In the genomic region with DNA sequence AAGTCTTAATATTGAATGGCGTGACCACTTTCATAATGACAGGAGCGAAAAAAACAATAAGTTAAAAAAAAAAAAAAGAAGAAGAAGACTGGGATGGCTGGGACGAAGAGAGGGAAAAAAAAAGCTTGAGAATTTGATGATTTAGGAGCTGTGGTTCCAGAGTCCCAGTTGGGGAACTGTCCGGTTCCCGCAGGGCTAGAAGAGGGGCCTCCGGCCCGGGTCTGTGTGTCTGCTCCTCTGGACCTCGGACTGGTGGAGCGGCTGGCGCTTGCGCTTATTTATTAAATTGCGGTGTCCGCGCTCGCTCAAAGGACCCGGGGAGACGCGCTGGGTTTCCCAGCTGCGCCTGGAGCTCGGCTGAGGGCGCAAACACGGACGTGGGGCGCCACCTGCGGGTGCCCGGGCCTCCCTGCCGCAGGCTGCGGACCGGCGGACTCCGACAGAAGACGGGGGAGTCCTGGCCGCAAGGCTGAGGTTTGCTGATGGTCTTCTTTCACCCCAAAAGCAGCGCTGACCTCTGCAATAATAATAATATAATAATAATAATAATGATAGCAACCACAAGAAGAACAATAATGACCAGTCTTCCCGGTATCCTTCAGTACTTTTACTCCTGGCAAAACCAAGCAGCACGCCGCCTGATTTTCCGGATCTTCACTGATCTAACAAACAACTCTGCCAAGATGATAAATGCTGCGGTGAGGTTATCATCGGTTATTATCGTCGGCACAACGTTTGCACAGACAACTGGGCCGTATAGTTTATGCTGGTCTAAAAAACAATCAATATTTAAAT, we compare ENCODE assay signal across 7 cellular contexts. TPM values are rescaled to one million over a fixed set of nuclear protein-coding genes. Genes with fewer than 3 reads are reported as not detected.
A peak's percentile ranks its signal among the peaks of the same experiment; 100 is the strongest.
DNase-seq lines count a peak whose midpoint lies in the region; ATAC-seq and TF ChIP-seq lines count a peak whose summit lies in the region.

A gene (minus strand): TSS at position 251 of the 795 bp plus-strand sequence. CDS start 2,182 bp downstream, outside the sequence.

- no peaks in the 10 kb centered on the region for H3K4me1 ChIP-seq in HUES64 (ENCODE audit: insufficient read depth, low read length)
- H3K4me1 ChIP-seq in lower lobe of right lung, result no peaks in the 10 kb centered on the region

- no peaks in the 10 kb centered on the region for H3K36me3 ChIP-seq in HUES64 (ENCODE audit: insufficient read depth, low read length)
- H3K36me3 ChIP-seq in lower lobe of right lung, result no peaks in the 10 kb centered on the region

- peak; percentile 89 for ATAC-seq in GM21529 (IDR thresholded peaks at IDR 0.05; ENCODE audit: unreplicated experiment)
- ATAC-seq in lower lobe of right lung, result peak; percentile 65 to 78

- peaks cover 64% of the 10 kb centered on the region for H3K9me3 ChIP-seq in HUES64 (ENCODE audit: insufficient read depth, low read depth, low read length)
- H3K9me3 ChIP-seq in lower lobe of right lung, result no peaks in the 10 kb centered on the region

- H3K27me3 ChIP-seq in HUES64 (ENCODE audit: insufficient read depth, low read length), result peaks cover 63% of the 10 kb centered on the region
- peaks cover 44% of the 10 kb centered on the region for H3K27me3 ChIP-seq in lower lobe of right lung (ENCODE audit: low read depth)

- H3K9ac ChIP-seq in HUES64 (ENCODE audit: low read depth, low read length), result no peak within 1 kb of the TSS

- H3K27ac ChIP-seq in HUES64 (ENCODE audit: low read depth, low read length), result no peak within 1 kb of the TSS
- no peak within 1 kb of the TSS for H3K27ac ChIP-seq in lower lobe of right lung
- H3K27ac ChIP-seq in substantia nigra (ENCODE audit: low read depth, low read length, poor library complexity, severe bottlenecking), result no peak within 1 kb of the TSS

- DNase-seq in GM10266 (ENCODE audit: extremely low spot score) (peak; percentile 85), SHP77 (lab: John Stamatoyannopoulos, UW) (peak; percentile 77 to 91), dedifferentiated amniotic fluid mesenchymal stem cell (ENCODE audit: extremely low spot score) (peak; percentile 23), lower lobe of right lung (peak; percentile 45), substantia nigra (lab: John Stamatoyannopoulos, UW) (peak in 42 of 49 donors; percentile 5 to 80 (median 55))

- intact Hi-C loops in lower lobe of right lung (cut with DNase I), result no loop called here

- TF ChIP-seq CTCF in GM10266 (IDR thresholded peaks at IDR 0.05; ENCODE audit: control insufficient read depth, insufficient read depth, low read depth, missing control alignments) (peak; percentile 87), lower lobe of right lung (IDR thresholded peaks at IDR 0.05) (peak; percentile 53)

- 60% methylated on average over 42 of the region's 44 CpGs for WGBS in HUES64

- H3K4me3 ChIP-seq in HUES64 (ENCODE audit: low read length) (peak within 1 kb of the TSS; percentile 19; the same call in 1 of the 2 replicates), lower lobe of right lung (peak within 1 kb of the TSS; percentile 3)

RNA-seq across cellular contexts. Expression of the gene that starts here (rescaled TPM):
- polyA plus RNA-seq in HUES64 (2013, experiment 1 of 2), result not detected
- polyA plus RNA-seq in HUES64 (2013, experiment 2 of 2), result not detected
- total RNA-seq in lower lobe of right lung, result not detected

Comparison
In these comparisons a context has a peak if more than half of its experiments do, and no peak if none do; other contexts are left out.
1. Peak in DNase-seq, ATAC-seq and H3K4me3 ChIP-seq in lower lobe of right lung; RNA of the gene not detected or under 1 TPM.
2. DNase-seq: peak in every context shown above with its lines; median percentile 85 in GM10266; 84 in SHP77; 55 in substantia nigra; 45 in lower lobe of right lung; 23 in dedifferentiated amniotic fluid mesenchymal stem cell.